In genomic region chr1:42831273-42831672, GRCh38 we compare ENCODE assay signal across 29 cellular contexts. TPM values are rescaled to one million over a fixed set of nuclear protein-coding genes. Genes with fewer than 3 reads are reported as not detected.
"Had no signal": no experiment of that assay in that cellular context is flagged by ENCODE, and none has a peak within 500 bp of the region (broad histone marks: within the 10 kb centered on the region; RNA-seq: fewer than 3 reads in every experiment).

No MANE protein-coding gene starts in this region.

- H3K27me3 Mint-ChIP-seq: IgD-negative memory B cell had no signal

- H3K9me3 Mint-ChIP-seq: IgD-negative memory B cell had no signal

- H3K27me3 ChIP-seq: Peyer's patch, SJCRH30 had no signal

- H3K4me2 ChIP-seq: PC-9 had no signal

- H3K4me3 Mint-ChIP-seq: IgD-negative memory B cell had no signal

- ATAC-seq: HepG2, Right ventricle myocardium inferior, SK-N-SH treated with all-trans-retinoic acid at 6 μM for 48 hours had no signal

- H3K4me1 ChIP-seq: Peyer's patch had no signal

- H3K27ac ChIP-seq: PC-9, Peyer's patch, SJCRH30 had no signal

- H2AFZ ChIP-seq: PC-9 had no signal

- H3K27ac Mint-ChIP-seq: IgD-negative memory B cell had no signal

- FAIRE-seq: HepG2 had no signal

- H3K9me3 ChIP-seq: Peyer's patch, SJCRH30 had no signal

- H3K36me3 ChIP-seq: Peyer's patch, SJCRH30 had no signal

- DNase-seq: KBM-7, MV-4-11, NCI-H1048, NCI-H1105, NCI-H1417, NCI-H146, NCI-H1694 treated with DMSO at 0.1 percent for 48 hours, NCI-H1930, NCI-H2081, NCI-H2107, NCI-H2171 treated with DMSO at 0.1 percent for 48 hours, NCI-H226, NCI-H446, NCI-H510A, NCI-H524 treated with DMSO at 0.1 percent for 48 hours, NCI-H69, NCI-H774, PC-9, Peyer's patch, SHP77 treated with DMSO at 0.1 percent for 48 hours, SJCRH30 had no signal

- H3K4me3 ChIP-seq: PC-9, Peyer's patch, SJCRH30 had no signal

RNA-seq across cellular contexts. Expression of gene TMEM269, which starts 46.5 kb away (rescaled TPM):
- total RNA-seq: HT1080, LHCN-M2, MCF 10A, Peyer's patch, Right ventricle myocardium inferior, RPMI7951 had no signal
- polyA plus RNA-seq: IgD-negative memory B cell had no signal
